10 cellular contexts compared by ENCODE assay signal in genomic region chr2:197163755-197164753, GRCh38.
DNase-seq lines count a peak whose midpoint lies in the region; ATAC-seq and TF ChIP-seq lines count a peak whose summit lies in the region.
"Had no signal": no experiment of that assay in that cellular context is flagged by ENCODE, and none has a peak within 500 bp of the region (broad histone marks: within the 10 kb centered on the region; RNA-seq: fewer than 3 reads in every experiment).

No MANE protein-coding gene starts in this region.

- CTCF ChIA-PET in CD8-positive, alpha-beta memory T cell (lab: Charles Lee), result no interaction called here
- CTCF ChIA-PET in activated CD8-positive, alpha-beta T cell treated with anti-CD3 and anti-CD28 coated beads for 36 hours (lab: Charles Lee), result no interaction called here

- H3K9me3 Mint-ChIP-seq in CD8-positive, alpha-beta memory T cell, result no peaks in the 10 kb centered on the region
- no peaks in the 10 kb centered on the region for H3K9me3 Mint-ChIP-seq in activated CD8-positive, alpha-beta T cell treated with anti-CD3 and anti-CD28 coated beads for 36 hours
- H3K9me3 Mint-ChIP-seq: HFFc6 had no signal

- H3K27me3 ChIP-seq in CD8-positive, alpha-beta memory T cell (ENCODE audit: insufficient read depth, low read length, poor library complexity, severe bottlenecking), result no peaks in the 10 kb centered on the region
- H3K27me3 ChIP-seq in iPS-15b (ENCODE audit: control insufficient read depth, insufficient read depth, low read length) (peaks cover 5% of the 10 kb centered on the region), psoas muscle (ENCODE audit: insufficient read depth in 3 of 3, low read length in 2 of 3) (no peaks in the 10 kb centered on the region)

- H3K4me1 Mint-ChIP-seq in CD8-positive, alpha-beta memory T cell, result peaks cover 82 to 95% (median 91%) of the 10 kb centered on the region in 3 donors
- H3K4me1 Mint-ChIP-seq in activated CD8-positive, alpha-beta T cell treated with anti-CD3 and anti-CD28 coated beads for 36 hours (ENCODE audit: low read depth), result peaks cover 80% of the 10 kb centered on the region

- no peaks in the 10 kb centered on the region for H3K27me3 Mint-ChIP-seq in CD8-positive, alpha-beta memory T cell
- no peaks in the 10 kb centered on the region for H3K27me3 Mint-ChIP-seq in activated CD8-positive, alpha-beta T cell treated with anti-CD3 and anti-CD28 coated beads for 36 hours

- peaks cover 0 to 29% (median 10%) of the 10 kb centered on the region in 3 donors for H3K36me3 Mint-ChIP-seq in CD8-positive, alpha-beta memory T cell
- peaks cover 16% of the 10 kb centered on the region for H3K36me3 Mint-ChIP-seq in activated CD8-positive, alpha-beta T cell treated with anti-CD3 and anti-CD28 coated beads for 36 hours (ENCODE audit: low read depth)

- H3K4me1 ChIP-seq in CD8-positive, alpha-beta memory T cell (ENCODE audit: insufficient read depth, low read length), result peaks cover 88% of the 10 kb centered on the region
- H3K4me1 ChIP-seq in iPS-15b (ENCODE audit: control insufficient read depth, insufficient read depth, low read length) (no peaks in the 10 kb centered on the region), psoas muscle (no peaks in the 10 kb centered on the region)

- no peak for DNase-seq in CD8-positive, alpha-beta memory T cell
- DNase-seq in astrocyte of the hippocampus (ENCODE audit: low read depth, low spot score) (peak; percentile 27), psoas muscle (peak; percentile 17 to 56), cortex of kidney (lab: John Stamatoyannopoulos, UW) (no peak), NCI-H1436 treated with DMSO at 0.1 percent for 48 hours (lab: John Stamatoyannopoulos, UW) (no peak)
- DNase-seq in activated CD8-positive, alpha-beta T cell treated with anti-CD3 and anti-CD28 coated beads for 36 hours, result no peak
- DNase-seq: HFFc6, NCI-H524 had no signal

- peak overlapping the region in 7 of 8 donors; percentile 25 to 88 (median 68) for H3K27ac Mint-ChIP-seq in CD8-positive, alpha-beta memory T cell
- no peak overlapping the region for H3K27ac Mint-ChIP-seq in activated CD8-positive, alpha-beta T cell treated with anti-CD3 and anti-CD28 coated beads for 36 hours
- H3K27ac Mint-ChIP-seq: HFFc6 had no signal

- H3K4me3 Mint-ChIP-seq in CD8-positive, alpha-beta memory T cell, result peak overlapping the region in 1 of 7 donors; percentile 27
- no peak overlapping the region for H3K4me3 Mint-ChIP-seq in activated CD8-positive, alpha-beta T cell treated with anti-CD3 and anti-CD28 coated beads for 36 hours
- H3K4me3 Mint-ChIP-seq: HFFc6 had no signal

- no peaks in the 10 kb centered on the region for H3K36me3 ChIP-seq in CD8-positive, alpha-beta memory T cell (ENCODE audit: insufficient read depth, low read length)
- H3K36me3 ChIP-seq in iPS-15b (ENCODE audit: control insufficient read depth, insufficient read depth, low read length), result no peaks in the 10 kb centered on the region
- no peaks in the 10 kb centered on the region for H3K36me3 ChIP-seq in psoas muscle (ENCODE audit: insufficient read depth in 1 of 2, low read depth in 1 of 2)

- intact Hi-C loops in psoas muscle (cut with DNase I), result no loop called here
- intact Hi-C loops in activated CD8-positive, alpha-beta T cell treated with anti-CD3 and anti-CD28 coated beads for 36 hours (cut with micrococcal nuclease), result no loop called here

- no peak overlapping the region for H3K4me3 ChIP-seq in CD8-positive, alpha-beta memory T cell (ENCODE audit: low read length)
- H3K4me3 ChIP-seq in iPS-15b (ENCODE audit: low read depth, low read length) (peak overlapping the region; percentile 48), psoas muscle (peak overlapping the region; percentile 42)

- TF ChIP-seq CTCF in psoas muscle (IDR thresholded peaks at IDR 0.05), result no peak
- TF ChIP-seq CTCF in activated CD8-positive, alpha-beta T cell treated with anti-CD3 and anti-CD28 coated beads for 36 hours (IDR thresholded peaks at IDR 0.05), result no peak

- no peak overlapping the region for H3K27ac ChIP-seq in CD8-positive, alpha-beta memory T cell (ENCODE audit: low read depth, low read length)
- H3K27ac ChIP-seq in psoas muscle, result peak overlapping the region; percentile 16

- no peaks in the 10 kb centered on the region for H3K9me3 ChIP-seq in CD8-positive, alpha-beta memory T cell (ENCODE audit: low read length)
- H3K9me3 ChIP-seq in iPS-15b (ENCODE audit: control insufficient read depth, insufficient read depth, low read length) (no peaks in the 10 kb centered on the region), psoas muscle (no peaks in the 10 kb centered on the region)

- H3K9ac ChIP-seq in iPS-15b (ENCODE audit: low read depth, low read length), result peak overlapping the region; percentile 62

- WGBS in psoas muscle, 3 donors, result 49 to 54% (median 53%) methylated on average over 50 to 54 of the region's 54 CpGs

- POLR2A ChIA-PET in CD8-positive, alpha-beta memory T cell (lab: Charles Lee), result no interaction called here
- POLR2A ChIA-PET in activated CD8-positive, alpha-beta T cell treated with anti-CD3 and anti-CD28 coated beads for 36 hours (lab: Charles Lee), result interaction anchor here (0.6 to 0.7 kb wide), 2 partner anchors 10 to 15 kb away, joined by 3 read pairs; no protein-coding TSS in a partner anchor

- ATAC-seq in psoas muscle (peak in 1 of 4 donors; percentile 30), HG02938 (IDR thresholded peaks at IDR 0.05; ENCODE audit: unreplicated experiment) (no peak)
- ATAC-seq in activated CD8-positive, alpha-beta T cell treated with anti-CD3 and anti-CD28 coated beads for 36 hours, result no peak

Comparison
In these comparisons a context has a peak if more than half of its experiments do, and no peak if none do; other contexts are left out.
1. DNase-seq: peak in astrocyte of the hippocampus (single experiment) and psoas muscle (2 of 2); none in CD8-positive, alpha-beta memory T cell (0 of 5), cortex of kidney (single experiment), activated CD8-positive, alpha-beta T cell treated with anti-CD3 and anti-CD28 coated beads for 36 hours (single experiment) and NCI-H1436 treated with DMSO at 0.1 percent for 48 hours (single experiment).